1 cellular context compared by ENCODE assay signal in the genomic region with DNA sequence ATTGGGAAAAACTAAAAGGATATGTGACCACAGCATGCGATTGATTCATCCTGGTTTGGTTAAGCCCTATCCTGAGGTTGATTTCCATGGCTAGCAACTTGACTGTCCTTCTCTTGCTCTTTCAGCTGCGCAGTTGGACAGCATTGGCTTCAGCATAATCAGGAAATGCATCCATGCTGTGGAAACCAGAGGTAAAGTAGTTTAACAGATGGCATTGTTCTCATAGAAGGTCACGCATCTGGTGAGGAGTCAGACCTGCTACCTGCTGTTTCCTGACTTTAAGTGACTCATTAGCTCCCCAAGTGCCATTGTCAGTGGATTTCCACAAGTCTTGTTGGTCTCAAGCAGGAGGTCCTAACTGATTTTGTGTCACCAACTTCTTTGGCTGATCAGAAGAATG.
TF ChIP-seq lines count a peak whose summit lies in the region.

No MANE protein-coding gene starts in this region.

TF ChIP-seq in H1, 55 proteins besides CTCF, POLR2A, EP300 and RAD21 (continued from another document):
- TF ChIP-seq, protein P1, sequence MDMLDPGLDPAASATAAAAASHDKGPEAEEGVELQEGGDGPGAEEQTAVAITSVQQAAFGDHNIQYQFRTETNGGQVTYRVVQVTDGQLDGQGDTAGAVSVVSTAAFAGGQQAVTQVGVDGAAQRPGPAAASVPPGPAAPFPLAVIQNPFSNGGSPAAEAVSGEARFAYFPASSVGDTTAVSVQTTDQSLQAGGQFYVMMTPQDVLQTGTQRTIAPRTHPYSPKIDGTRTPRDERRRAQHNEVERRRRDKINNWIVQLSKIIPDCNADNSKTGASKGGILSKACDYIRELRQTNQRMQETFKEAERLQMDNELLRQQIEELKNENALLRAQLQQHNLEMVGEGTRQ (IDR thresholded peaks at IDR 0.05; ENCODE audit: low read length), result no peak
- no peak for TF ChIP-seq KDM5A (IDR thresholded peaks at IDR 0.05; ENCODE audit: low read length)
- TF ChIP-seq CBX5 (IDR thresholded peaks at IDR 0.05; ENCODE audit: low read depth, low read length), result no peak
- TF ChIP-seq RFX5 (IDR thresholded peaks at IDR 0.05; ENCODE audit: borderline replicate concordance, low read depth, low read length), result no peak
- peak; percentile 44; the same call in 1 of the 2 replicates for TF ChIP-seq TEAD4 (IDR thresholded peaks at IDR 0.05; ENCODE audit: low read depth, low read length)
- TF ChIP-seq, protein P2, sequence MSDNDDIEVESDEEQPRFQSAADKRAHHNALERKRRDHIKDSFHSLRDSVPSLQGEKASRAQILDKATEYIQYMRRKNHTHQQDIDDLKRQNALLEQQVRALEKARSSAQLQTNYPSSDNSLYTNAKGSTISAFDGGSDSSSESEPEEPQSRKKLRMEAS (IDR thresholded peaks at IDR 0.05), result no peak; the same call in 1 of the 2 replicates
- TF ChIP-seq MAFK (IDR thresholded peaks at IDR 0.05; ENCODE audit: low read depth, low read length), result no peak
- TF ChIP-seq TAF1 (IDR thresholded peaks at IDR 0.05; ENCODE audit: low read depth, low read length), result no peak
- 0 out of 2 replicates have a peak, but pooled peaks have one; percentile 14 for TF ChIP-seq YY1 (IDR thresholded peaks at IDR 0.05; ENCODE audit: low read depth, low read length)
- no peak for TF ChIP-seq RXRA (IDR thresholded peaks at IDR 0.05; ENCODE audit: insufficient read depth, low read depth, low read length)
- TF ChIP-seq, protein P3, sequence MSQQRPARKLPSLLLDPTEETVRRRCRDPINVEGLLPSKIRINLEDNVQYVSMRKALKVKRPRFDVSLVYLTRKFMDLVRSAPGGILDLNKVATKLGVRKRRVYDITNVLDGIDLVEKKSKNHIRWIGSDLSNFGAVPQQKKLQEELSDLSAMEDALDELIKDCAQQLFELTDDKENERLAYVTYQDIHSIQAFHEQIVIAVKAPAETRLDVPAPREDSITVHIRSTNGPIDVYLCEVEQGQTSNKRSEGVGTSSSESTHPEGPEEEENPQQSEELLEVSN (IDR thresholded peaks at IDR 0.05), result no peak
- TF ChIP-seq TCF12 (IDR thresholded peaks at IDR 0.05; ENCODE audit: low read depth, low read length), result peak; percentile 94
- TF ChIP-seq JUN (IDR thresholded peaks at IDR 0.05; ENCODE audit: low read depth, low read length), result 0 out of 2 replicates have a peak, but pooled peaks have one; percentile 44
- peak in 1 of 2 experiments; percentile 83; a peak in 1 of 4 replicates for TF ChIP-seq HDAC2 (IDR thresholded peaks at IDR 0.05; ENCODE audit: borderline replicate concordance in 1 of 2, low read depth in 2 of 2, low read length in 2 of 2)
- peak; percentile 71 for TF ChIP-seq NANOG (IDR thresholded peaks at IDR 0.05; ENCODE audit: insufficient read depth, low read depth, low read length, poor library complexity, severe bottlenecking)
- 0 out of 2 replicates have a peak, but pooled peaks have one; percentile 12 for TF ChIP-seq BACH1 (IDR thresholded peaks at IDR 0.05; ENCODE audit: low read length)
